In genomic region chr5:174533771-174534221, GRCh38 we compare ENCODE assay signal across 8 cellular contexts.
DNase-seq lines count a peak whose midpoint lies in the region; ATAC-seq and TF ChIP-seq lines count a peak whose summit lies in the region.

No MANE protein-coding gene starts in this region.

- no peaks in the 10 kb centered on the region for H3K79me2 ChIP-seq in Karpas-422 (ENCODE audit: low read length)
- no peaks in the 10 kb centered on the region for H3K79me2 ChIP-seq in OCI-LY7 (ENCODE audit: insufficient read depth, low read depth, low read length)

- H4K20me1 ChIP-seq in Karpas-422 (ENCODE audit: insufficient read depth, low read depth, low read length) (no peaks in the 10 kb centered on the region), OCI-LY7 (ENCODE audit: insufficient read depth, low read length) (no peaks in the 10 kb centered on the region)

- no peak for TF ChIP-seq CTCF in OCI-LY7 (conservative IDR thresholded peaks at IDR 0.05; ENCODE audit: low read length)

- POLR2A ChIA-PET in OCI-LY7 (lab: Charles Lee), result no interaction called here

- ATAC-seq in HG03354 (IDR thresholded peaks at IDR 0.05; ENCODE audit: poor library complexity, severe bottlenecking, unreplicated experiment), result no peak

- H3K4me1 ChIP-seq in Karpas-422 (ENCODE audit: low read length), result no peaks in the 10 kb centered on the region
- H3K4me1 ChIP-seq in OCI-LY7 (ENCODE audit: insufficient read depth, low read length, poor library complexity, severe bottlenecking), result no peaks in the 10 kb centered on the region

- DNase-seq in GOT3 (lab: John Stamatoyannopoulos, UW), result peak; percentile 25
- DNase-seq in RPMI7951 (ENCODE audit: low read depth), result peak; percentile 82
- peak; percentile 81 for DNase-seq in epithelial cell of prostate (ENCODE audit: low read depth, low spot score)
- peak; percentile 84 for DNase-seq in renal cortical epithelial cell (ENCODE audit: low read depth)
- no peak for DNase-seq in Karpas-422
- DNase-seq in activated CD8-positive, alpha-beta memory T cell treated with anti-CD3 and anti-CD28 coated beads, Interleukin-2, amount 50 U/mL, for 4 hours, result no peak
- DNase-seq in OCI-LY7 (ENCODE audit: low spot score), result no peak

- H3K4me3 ChIP-seq in Karpas-422 (ENCODE audit: low read length), result no peak overlapping the region
- no peak overlapping the region for H3K4me3 ChIP-seq in OCI-LY7 (ENCODE audit: low read depth, low read length, poor library complexity, severe bottlenecking)

- H3K9me2 ChIP-seq in Karpas-422 (replicated peaks; ENCODE audit: insufficient read depth, low read length) (no peaks in the 10 kb centered on the region), OCI-LY7 (ENCODE audit: insufficient read depth, low read length) (no peaks in the 10 kb centered on the region)

- H3K36me3 ChIP-seq in Karpas-422 (ENCODE audit: insufficient read depth, low read length), result no peaks in the 10 kb centered on the region
- H3K36me3 ChIP-seq in OCI-LY7 (ENCODE audit: insufficient read depth, low read length), result no peaks in the 10 kb centered on the region

- CTCF ChIA-PET in OCI-LY7 (lab: Charles Lee; ENCODE audit: unreplicated experiment), result no interaction called here

- no TSS peak for BruUV-seq in OCI-LY7 (replicated peaks; lab: Mats Ljungman, UMichigan)

- H3K4me2 ChIP-seq in Karpas-422 (ENCODE audit: low read depth, low read length, poor library complexity, severe bottlenecking) (no peak overlapping the region), OCI-LY7 (ENCODE audit: low read length) (no peak overlapping the region)

- no peaks in the 10 kb centered on the region for H3K27me3 ChIP-seq in Karpas-422 (ENCODE audit: low read length)

- H2AFZ ChIP-seq in Karpas-422 (ENCODE audit: low read length), result no peak overlapping the region
- H2AFZ ChIP-seq in OCI-LY7 (ENCODE audit: low read length), result no peak overlapping the region

- peak overlapping the region; percentile 57 for H3K27ac ChIP-seq in epithelial cell of prostate
- no peak overlapping the region for H3K27ac ChIP-seq in Karpas-422 (ENCODE audit: low read length)
- H3K27ac ChIP-seq in OCI-LY7 (ENCODE audit: low read depth, low read length, poor library complexity, severe bottlenecking), result no peak overlapping the region

- intact Hi-C loops in OCI-LY7 (cut with micrococcal nuclease; ENCODE audit: unreplicated experiment), result no loop called here

- no peak overlapping the region for H3K9ac ChIP-seq in Karpas-422 (ENCODE audit: low read length)

- H3K9me3 ChIP-seq in Karpas-422 (ENCODE audit: low read length) (no peaks in the 10 kb centered on the region), OCI-LY7 (ENCODE audit: low read length) (no peaks in the 10 kb centered on the region)

Comparison
In these comparisons a context has a peak if more than half of its experiments do, and no peak if none do; other contexts are left out.
1. DNase-seq: peak in GOT3 (single experiment), RPMI7951 (single experiment), epithelial cell of prostate (single experiment) and renal cortical epithelial cell (single experiment); none in Karpas-422 (single experiment), activated CD8-positive, alpha-beta memory T cell treated with anti-CD3 and anti-CD28 coated beads, Interleukin-2, amount 50 U/mL, for 4 hours (single experiment) and OCI-LY7 (single experiment).